In genomic region chr16:63169100-63169499, GRCh38 we compare ENCODE assay signal across 11 cellular contexts.
"Had no signal": no experiment of that assay in that cellular context is flagged by ENCODE, and none has a peak within 500 bp of the region (broad histone marks: within the 10 kb centered on the region; RNA-seq: fewer than 3 reads in every experiment).

No MANE protein-coding gene starts in this region.

- H3K4me1 ChIP-seq: HAP-1 had no signal

- FAIRE-seq: H1, H54 had no signal

- H3K27ac ChIP-seq: GM23248 had no signal

- H3K36me3 ChIP-seq: HAP-1 had no signal

- H3K4me3 ChIP-seq: GM23248, GM23338, HAP-1 had no signal

- ATAC-seq: GM23338, HCT116 had no signal

- H3K9me3 ChIP-seq: HAP-1 had no signal

- DNase-seq: GM23248, GOT3, H7, H9, HCEC 1CT, HFFc6 had no signal
